ENCODE assay signal across 10 cellular contexts in the genomic region with DNA sequence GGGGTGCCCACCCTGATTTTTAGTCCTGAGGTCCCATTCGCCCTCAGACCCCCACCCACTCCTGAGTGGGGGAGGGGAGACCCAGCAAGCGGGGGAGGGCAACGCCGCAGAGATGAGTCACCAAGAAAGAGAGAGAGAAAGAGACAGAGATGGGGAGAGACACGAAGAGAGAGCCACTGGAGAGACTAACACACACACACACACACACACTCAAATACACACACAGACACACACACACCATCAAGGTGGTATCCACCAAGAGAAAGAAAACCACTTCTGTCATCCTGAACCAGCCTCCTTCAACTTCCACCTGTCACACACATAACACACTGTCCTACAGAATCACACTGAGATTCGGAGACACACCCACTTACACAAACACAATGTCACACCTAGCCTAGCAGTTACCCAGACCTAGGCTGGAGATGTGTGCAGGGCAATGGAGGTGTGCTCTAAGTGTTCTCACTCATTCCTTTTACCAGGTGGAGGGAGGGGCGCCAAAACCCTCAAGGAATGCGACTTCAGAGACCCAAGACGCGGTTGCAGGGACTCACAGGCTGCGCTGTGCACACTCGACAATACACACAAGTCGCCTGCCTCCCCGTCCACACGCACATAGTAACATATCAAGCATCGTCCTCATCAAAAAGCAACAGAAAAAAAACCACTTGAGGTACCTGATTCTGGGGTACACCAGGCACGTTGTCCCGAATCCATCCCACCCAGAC. TPM values are rescaled to one million over a fixed set of nuclear protein-coding genes. Genes with fewer than 3 reads are reported as not detected.
A peak's percentile ranks its signal among the peaks of the same experiment; 100 is the strongest.
DNase-seq lines count a peak whose midpoint lies in the region; ATAC-seq, FAIRE-seq and TF ChIP-seq lines count a peak whose summit lies in the region.
"Had no signal": no experiment of that assay in that cellular context is flagged by ENCODE, and none has a peak within 500 bp of the region (broad histone marks: within the 10 kb centered on the region; RNA-seq: fewer than 3 reads in every experiment).

No MANE protein-coding gene starts in this region.

- no peak overlapping the region for H2BK120ac ChIP-seq in H1 (replicated peaks; ENCODE audit: low read depth, low read length)

- H4K91ac ChIP-seq in H1 (replicated peaks; ENCODE audit: insufficient read length, low read length): no peak overlapping the region

- H3K27ac Mint-ChIP-seq in activated T-cell treated with anti-CD3 and anti-CD28 coated beads, Interleukin-2, amount 50 U/mL, for 24 hours: peak overlapping the region; percentile 17

- POLR2A ChIA-PET in H1 (lab: Charles Lee; ENCODE audit: partially characterized antibody): interaction anchor here (0.9 to 2.6 kb wide), 4 partner anchors 11 to 70 kb away, joined by 3 to 20 read pairs (median 4); no protein-coding TSS in a partner anchor

- peaks cover 39% of the 10 kb centered on the region for H3K23me2 ChIP-seq in H1 (ENCODE audit: low read depth, low read length)

- H4K8ac ChIP-seq in H1 (ENCODE audit: extremely low read depth, insufficient read depth, low read length): no peak overlapping the region

- H4K5ac ChIP-seq in H1 (ENCODE audit: insufficient read length, low read depth, low read length): no peak overlapping the region

- H3K36me3 Mint-ChIP-seq in activated T-cell treated with anti-CD3 and anti-CD28 coated beads, Interleukin-2, amount 50 U/mL, for 24 hours (ENCODE audit: low read depth): no peaks in the 10 kb centered on the region

- peaks cover 81% of the 10 kb centered on the region for H3K4me1 Mint-ChIP-seq in activated T-cell treated with anti-CD3 and anti-CD28 coated beads, Interleukin-2, amount 50 U/mL, for 24 hours (ENCODE audit: low read depth)

- H3K4me2 ChIP-seq in OCI-LY3 (ENCODE audit: low read length): peak overlapping the region; percentile 99
- H3K4me2 ChIP-seq in H1 (ENCODE audit: insufficient read depth in 1 of 2, low read depth in 2 of 2, low read length in 2 of 2): peak overlapping the region; percentile 44 to 90
- H3K4me2 ChIP-seq in smooth muscle cell: peak overlapping the region; percentile 30

- H3K27ac ChIP-seq in OCI-LY3 (ENCODE audit: low read length) (no peak overlapping the region), H1 (ENCODE audit: low read depth, low read length) (no peak overlapping the region), smooth muscle cell (ENCODE audit: low read depth) (no peak overlapping the region)
- H3K27ac ChIP-seq: heart left ventricle had no signal

- CTCF ChIA-PET in H1 (lab: Charles Lee; ENCODE audit: partially characterized antibody): interaction anchor here (0.7 to 5.7 kb wide), 15 partner anchors 8 to 31 kb away, joined by 3 to 46 read pairs (median 6); a partner anchor contains a TSS

- H3K4me3 Mint-ChIP-seq in activated T-cell treated with anti-CD3 and anti-CD28 coated beads, Interleukin-2, amount 50 U/mL, for 24 hours: peak overlapping the region; percentile 60

- H3K27me3 Mint-ChIP-seq in activated T-cell treated with anti-CD3 and anti-CD28 coated beads, Interleukin-2, amount 50 U/mL, for 24 hours: peaks cover 92% of the 10 kb centered on the region

- 0% methylated on average over 14 of the region's 18 CpGs; no CpG with 5 or more reads in 1 of the 2 experiments for WGBS in H1 (ENCODE audit: extremely low coverage in 1 of 2, insufficient coverage in 1 of 2, insufficient read length in 1 of 2, insufficient replicate concordance in 2 of 2, low coverage in 1 of 2, low lambda C conversion rate in 2 of 2, missing lambda C conversion rate in 1 of 2), 2 experiments
- 1% methylated on average over 15 of the region's 18 CpGs for WGBS in smooth muscle cell (ENCODE audit: low lambda C conversion rate)

- TF ChIP-seq POLR2A in H1 (IDR thresholded peaks at IDR 0.05; ENCODE audit: control extremely low read depth in 1 of 2, low read depth in 2 of 2, low read length in 2 of 2): no peak

- H3K9me3 Mint-ChIP-seq in activated T-cell treated with anti-CD3 and anti-CD28 coated beads, Interleukin-2, amount 50 U/mL, for 24 hours: no peaks in the 10 kb centered on the region
- H3K9me3 Mint-ChIP-seq: central memory CD8-positive, alpha-beta T cell had no signal

- DNase-seq in activated T-cell treated with anti-CD3 and anti-CD28 coated beads, Interleukin-2, amount 50 U/mL, for 24 hours: no peak
- DNase-seq in activated T-cell treated with anti-CD3 and anti-CD28 coated beads for 4 hours: no peak
- DNase-seq in H1 (ENCODE audit: low read depth in 1 of 2, low spot score in 2 of 2): peak in 1 of 2 experiments; percentile 53
- DNase-seq in smooth muscle cell (lab: John Stamatoyannopoulos, UW; ENCODE audit: unreplicated experiment): no peak

- FAIRE-seq in H1 (lab: Jason Lieb, UNC): no peak

- peak overlapping the region; percentile 99 for H2BK12ac ChIP-seq in H1 (ENCODE audit: low read depth, low read length)

- H3K27me3 ChIP-seq in OCI-LY3 (ENCODE audit: low read depth, low read length) (peaks cover 42% of the 10 kb centered on the region), H1 (replicated peaks in 1 of 4; ENCODE audit: control insufficient read depth in 3 of 4, extremely low read depth in 1 of 4, insufficient read depth in 3 of 4, low read length in 3 of 4) (peaks cover 55 to 93% (median 82%) of the 10 kb centered on the region in 4 experiments), smooth muscle cell (ENCODE audit: low read depth) (peaks cover 72% of the 10 kb centered on the region)

- H3K4me1 ChIP-seq in OCI-LY3 (ENCODE audit: low read length) (peaks cover 21% of the 10 kb centered on the region), H1 (replicated peaks in 1 of 4; ENCODE audit: control insufficient read depth in 3 of 4, insufficient read depth in 4 of 4, low read length in 3 of 4) (peaks cover 11 to 82% (median 54%) of the 10 kb centered on the region in 4 experiments), smooth muscle cell (ENCODE audit: low read depth) (peaks cover 39% of the 10 kb centered on the region)

- no peak for ATAC-seq in HG03342 (IDR thresholded peaks at IDR 0.05; ENCODE audit: unreplicated experiment)
- ATAC-seq in GM18873 (IDR thresholded peaks at IDR 0.05; ENCODE audit: low FRiP score, unreplicated experiment): no peak
- ATAC-seq in GM18861 (IDR thresholded peaks at IDR 0.05; ENCODE audit: unreplicated experiment): no peak

- H2BK15ac ChIP-seq in H1 (ENCODE audit: low read length): peak overlapping the region; percentile 46; the same call in 1 of the 2 replicates

- H3K36me3 ChIP-seq in OCI-LY3 (replicated peaks; ENCODE audit: low read depth, low read length) (no peaks in the 10 kb centered on the region), H1 (ENCODE audit: control insufficient read depth in 2 of 4, insufficient read depth in 4 of 4, low read length in 3 of 4) (no peaks in the 10 kb centered on the region), smooth muscle cell (ENCODE audit: low read depth) (no peaks in the 10 kb centered on the region)
- H3K36me3 ChIP-seq: heart left ventricle had no signal

- 0 out of 2 replicates have a peak overlapping the region, but pooled peaks have one; percentile 79 for H2AK5ac ChIP-seq in H1 (ENCODE audit: low read depth, low read length)

- peak overlapping the region; percentile 75 for H3K4me3 ChIP-seq in OCI-LY3 (ENCODE audit: low read length)
- H3K4me3 ChIP-seq in H1 (ENCODE audit: extremely low read depth in 1 of 4, insufficient read depth in 2 of 4, low read depth in 3 of 4, low read length in 4 of 4): peak overlapping the region in 3 of 4 experiments; percentile 30 to 63 (median 44); a peak in 6 of 8 replicates
- H3K4me3 ChIP-seq in smooth muscle cell: no peak overlapping the region
- H3K4me3 ChIP-seq: heart left ventricle had no signal

- no peaks in the 10 kb centered on the region for H4K20me1 ChIP-seq in OCI-LY3 (ENCODE audit: insufficient read depth, low read length)
- H4K20me1 ChIP-seq in H1 (replicated peaks in 1 of 2; ENCODE audit: control insufficient read depth in 1 of 2, insufficient read depth in 2 of 2, low read length in 2 of 2): peaks cover 7 to 16% of the 10 kb centered on the region in 2 experiments
- H4K20me1 ChIP-seq in smooth muscle cell (ENCODE audit: low read depth): peaks cover 10% of the 10 kb centered on the region

- peak overlapping the region; percentile 97 for H2AFZ ChIP-seq in OCI-LY3 (ENCODE audit: low read depth, low read length)
- peak overlapping the region; percentile 36; the same call in 1 of the 2 replicates for H2AFZ ChIP-seq in H1 (ENCODE audit: low read length)
- H2AFZ ChIP-seq in smooth muscle cell (ENCODE audit: low read depth): no peak overlapping the region

- no peaks in the 10 kb centered on the region for H3K9me3 ChIP-seq in OCI-LY3 (ENCODE audit: insufficient read depth, low read length)
- no peaks in the 10 kb centered on the region for H3K9me3 ChIP-seq in H1 (ENCODE audit: insufficient read depth in 2 of 2, low read depth in 1 of 2, low read length in 1 of 2)
- H3K9me3 ChIP-seq in smooth muscle cell (replicated peaks; ENCODE audit: low read depth): no peaks in the 10 kb centered on the region
- H3K9me3 ChIP-seq: heart left ventricle had no signal

- H3K79me1 ChIP-seq in H1 (ENCODE audit: low read depth, low read length): no peaks in the 10 kb centered on the region

- H3K79me2 ChIP-seq in OCI-LY3 (ENCODE audit: low read length) (no peaks in the 10 kb centered on the region), H1 (ENCODE audit: control insufficient read depth in 1 of 2, insufficient read depth in 2 of 2, low read length in 2 of 2) (no peaks in the 10 kb centered on the region), smooth muscle cell (ENCODE audit: low read depth) (no peaks in the 10 kb centered on the region)

- peak overlapping the region; percentile 44; the same call in 1 of the 2 replicates for H2BK20ac ChIP-seq in H1 (ENCODE audit: low read length)

- H3K14ac ChIP-seq in H1 (ENCODE audit: insufficient read length): no peak overlapping the region

- H3F3A ChIP-seq in smooth muscle cell (ENCODE audit: low read depth): peaks cover 10% of the 10 kb centered on the region

- TF ChIP-seq CTCF in OCI-LY3 (IDR thresholded peaks at IDR 0.05; ENCODE audit: low read depth, low read length) (no peak), H1 (IDR thresholded peaks at IDR 0.05; ENCODE audit: control extremely low read depth in 1 of 3, insufficient read depth in 1 of 3, low read depth in 1 of 3, low read length in 3 of 3) (no peak), smooth muscle cell (IDR thresholded peaks at IDR 0.05; ENCODE audit: borderline replicate concordance, insufficient read depth, poor library complexity, severe bottlenecking) (no peak)

- no peak for TF ChIP-seq RAD21 in H1 (IDR thresholded peaks at IDR 0.05 in 1 of 2, conservative IDR thresholded peaks at IDR 0.05 in 1 of 2; ENCODE audit: low read depth in 2 of 2, low read length in 2 of 2)

- no peak overlapping the region for H3K56ac ChIP-seq in H1 (replicated peaks; ENCODE audit: insufficient read length, low read depth, low read length)

- H3K23ac ChIP-seq in H1 (ENCODE audit: insufficient read length): no peak overlapping the region

- H3K9ac ChIP-seq in OCI-LY3 (ENCODE audit: low read length) (0 out of 2 replicates have a peak overlapping the region, but pooled peaks have one; percentile 28), H1 (replicated peaks in 1 of 4; ENCODE audit: extremely low read depth in 1 of 4, low read depth in 3 of 4, low read length in 3 of 4) (no peak overlapping the region), smooth muscle cell (ENCODE audit: low read depth) (no peak overlapping the region)

- no peak overlapping the region for H3K4ac ChIP-seq in H1 (replicated peaks; ENCODE audit: insufficient read length, low read depth, low read length)

- H2BK5ac ChIP-seq in H1 (ENCODE audit: low read depth, low read length): peak overlapping the region; percentile 41; the same call in 1 of the 2 replicates

- H3K18ac ChIP-seq in H1 (ENCODE audit: extremely low read depth, low read length): peak overlapping the region; percentile 49

- no peak for TF ChIP-seq EP300 in H1 (IDR thresholded peaks at IDR 0.05; ENCODE audit: borderline replicate concordance in 1 of 2, low read depth in 2 of 2, low read length in 2 of 2)

RNA-seq across cellular contexts. Expression of a gene that starts 3.9 kb away (rescaled TPM):
- total RNA-seq in H1 (2021; fragmentation: NEBNext Ultra II Directional; extraction: Animal tissue kit (Norgen Biotek cat#: 25700)): 7.0 and 7.4 TPM in 2 replicates
- polyA plus RNA-seq in H1 (2011; rRNA removed): 1.6 and 3.0 TPM in 2 replicates
- polyA plus RNA-seq in H1 (2011; cell fraction: cytosol; rRNA removed): 2.2 TPM
- polyA plus RNA-seq in H1 (2011; cell fraction: nucleus; rRNA removed): 4.2 TPM
- polyA plus RNA-seq in H1 (2012, experiment 1 of 2): 8.2 to 13.3 TPM (median 11.5 TPM) in 4 replicates
- polyA plus RNA-seq in H1 (2012, experiment 2 of 2): 6.6 TPM
- 29.9 TPM for polyA plus RNA-seq in H1 (2013, experiment 1 of 2)
- polyA plus RNA-seq in H1 (2013, experiment 2 of 2): 28.2 TPM
- 0.19 and 0.20 TPM in 2 replicates for polyA minus RNA-seq in H1 (2011; rRNA and poly(A)+ RNA removed)
- polyA minus RNA-seq in H1 (2011; cell fraction: cytosol; rRNA and poly(A)+ RNA removed): 3.1 TPM
- polyA minus RNA-seq in H1 (2011; cell fraction: nucleus; rRNA and poly(A)+ RNA removed): 1.2 TPM
- total RNA-seq in smooth muscle cell: 0.85 TPM in 1 of 2 replicates, not detected in the other
- 0.20 and 0.25 TPM in 2 replicates for polyA plus RNA-seq in smooth muscle cell

RNA-seq across cellular contexts. Expression of a gene that starts 10.8 kb away (rescaled TPM):
- 0.84 and 1.0 TPM in 2 replicates for total RNA-seq in H1 (2021; fragmentation: NEBNext Ultra II Directional; extraction: Animal tissue kit (Norgen Biotek cat#: 25700))
- polyA plus RNA-seq in H1 (2011; rRNA removed) (0.26 and 0.47 TPM in 2 replicates), smooth muscle cell (not detected in 2 replicates)
- polyA plus RNA-seq in H1 (2011; cell fraction: cytosol; rRNA removed): 1.1 TPM
- polyA plus RNA-seq in H1 (2011; cell fraction: nucleus; rRNA removed): 1.7 TPM
- polyA plus RNA-seq in H1 (2012, experiment 1 of 2): 0.62 to 1.2 TPM (median 0.80 TPM) in 4 replicates
- 0.59 TPM for polyA plus RNA-seq in H1 (2012, experiment 2 of 2)
- 0.55 TPM for polyA plus RNA-seq in H1 (2013, experiment 1 of 2)
- 0.37 TPM for polyA plus RNA-seq in H1 (2013, experiment 2 of 2)
- polyA minus RNA-seq in H1 (2011; rRNA and poly(A)+ RNA removed): 0.16 TPM in 1 of 2 replicates, not detected in the other
- polyA minus RNA-seq in H1 (2011; cell fraction: cytosol; rRNA and poly(A)+ RNA removed): not detected
- polyA minus RNA-seq in H1 (2011; cell fraction: nucleus; rRNA and poly(A)+ RNA removed): 1.00 TPM
- not detected in 2 replicates for total RNA-seq in smooth muscle cell
- polyA plus RNA-seq: heart left ventricle had no signal

RNA-seq across cellular contexts. Expression of a gene that starts 15.0 kb away (rescaled TPM):
- 56.0 and 56.1 TPM in 2 replicates for total RNA-seq in H1 (2021; fragmentation: NEBNext Ultra II Directional; extraction: Animal tissue kit (Norgen Biotek cat#: 25700))
- polyA plus RNA-seq in H1 (2011; rRNA removed) (59.3 and 72.3 TPM in 2 replicates), smooth muscle cell (44.0 and 51.2 TPM in 2 replicates)
- 115 TPM for polyA plus RNA-seq in H1 (2011; cell fraction: cytosol; rRNA removed)
- polyA plus RNA-seq in H1 (2011; cell fraction: nucleus; rRNA removed): 109 TPM
- polyA plus RNA-seq in H1 (2012, experiment 1 of 2): 81.1 to 105 TPM (median 95.8 TPM) in 4 replicates
- 90.0 TPM for polyA plus RNA-seq in H1 (2012, experiment 2 of 2)
- 35.2 TPM for polyA plus RNA-seq in H1 (2013, experiment 1 of 2)
- polyA plus RNA-seq in H1 (2013, experiment 2 of 2): 33.6 TPM
- 47.0 and 58.4 TPM in 2 replicates for polyA minus RNA-seq in H1 (2011; rRNA and poly(A)+ RNA removed)
- polyA minus RNA-seq in H1 (2011; cell fraction: cytosol; rRNA and poly(A)+ RNA removed): 17.9 TPM
- 16.7 TPM for polyA minus RNA-seq in H1 (2011; cell fraction: nucleus; rRNA and poly(A)+ RNA removed)
- 104 and 105 TPM in 2 replicates for total RNA-seq in smooth muscle cell

RNA-seq across cellular contexts. Expression of a gene that starts 31.6 kb away (rescaled TPM):
- 0.82 TPM in 1 of 2 replicates, not detected in the other for total RNA-seq in H1 (2021; fragmentation: NEBNext Ultra II Directional; extraction: Animal tissue kit (Norgen Biotek cat#: 25700))
- 0.21 and 0.58 TPM in 2 replicates for polyA plus RNA-seq in H1 (2011; rRNA removed)
- polyA plus RNA-seq in H1 (2011; cell fraction: cytosol; rRNA removed): 0.48 TPM
- polyA plus RNA-seq in H1 (2011; cell fraction: nucleus; rRNA removed): 0.76 TPM
- 0.23 to 0.61 TPM (median 0.24 TPM) in 3 of 4 replicates, not detected in the other for polyA plus RNA-seq in H1 (2012, experiment 1 of 2)
- polyA plus RNA-seq in H1 (2012, experiment 2 of 2): 0.14 TPM
- 0.59 TPM for polyA plus RNA-seq in H1 (2013, experiment 1 of 2)
- 0.72 TPM for polyA plus RNA-seq in H1 (2013, experiment 2 of 2)
- polyA minus RNA-seq in H1 (2011; rRNA and poly(A)+ RNA removed): 1.9 TPM in 1 of 2 replicates, not detected in the other
- polyA minus RNA-seq in H1 (2011; cell fraction: cytosol; rRNA and poly(A)+ RNA removed): not detected
- polyA minus RNA-seq in H1 (2011; cell fraction: nucleus; rRNA and poly(A)+ RNA removed): 1.3 TPM
- total RNA-seq in smooth muscle cell: not detected in 2 replicates
- 0.38 TPM in 1 of 2 replicates, not detected in the other for polyA plus RNA-seq in smooth muscle cell
- total RNA-seq: heart left ventricle had no signal
- polyA plus RNA-seq: heart left ventricle had no signal

RNA-seq across cellular contexts. Expression of a gene that starts 42.4 kb away (rescaled TPM):
- total RNA-seq in H1 (2021; fragmentation: NEBNext Ultra II Directional; extraction: Animal tissue kit (Norgen Biotek cat#: 25700)): 5.6 and 6.8 TPM in 2 replicates
- polyA plus RNA-seq in H1 (2011; rRNA removed) (3.7 and 3.8 TPM in 2 replicates), smooth muscle cell (460 and 495 TPM in 2 replicates)
- polyA plus RNA-seq in H1 (2011; cell fraction: cytosol; rRNA removed): 3.4 TPM
- 2.8 TPM for polyA plus RNA-seq in H1 (2011; cell fraction: nucleus; rRNA removed)
- 2.5 to 2.9 TPM (median 2.7 TPM) in 4 replicates for polyA plus RNA-seq in H1 (2012, experiment 1 of 2)
- polyA plus RNA-seq in H1 (2012, experiment 2 of 2): 1.9 TPM
- polyA plus RNA-seq in H1 (2013, experiment 1 of 2): 20.1 TPM
- 28.6 TPM for polyA plus RNA-seq in H1 (2013, experiment 2 of 2)
- 4.2 and 4.4 TPM in 2 replicates for polyA minus RNA-seq in H1 (2011; rRNA and poly(A)+ RNA removed)
- 1.9 TPM for polyA minus RNA-seq in H1 (2011; cell fraction: cytosol; rRNA and poly(A)+ RNA removed)
- polyA minus RNA-seq in H1 (2011; cell fraction: nucleus; rRNA and poly(A)+ RNA removed): 1.00 TPM
- 387 and 435 TPM in 2 replicates for total RNA-seq in smooth muscle cell

Comparison
In these comparisons a context has a peak if more than half of its experiments do, and no peak if none do; other contexts are left out.
1. H3K4me2 ChIP-seq: peak in every context shown above with its lines; median percentile 99 in OCI-LY3; 67 in H1; 30 in smooth muscle cell.